1 cellular context compared by ENCODE assay signal in genomic region chr1:28518000-28518744, GRCh38.
TF ChIP-seq lines count a peak whose summit lies in the region.

No MANE protein-coding gene starts in this region.

TF ChIP-seq in K562, 482 proteins besides CTCF, POLR2A, EP300 and RAD21 (continued from another document and continues in another):
- TF ChIP-seq AFF4 (CRISPR knock-in tag; IDR thresholded peaks at IDR 0.05) (no peak; the same call in 1 of the 2 replicates), POLR3A (IDR thresholded peaks at IDR 0.05; ENCODE audit: borderline replicate concordance, extremely low read depth, insufficient read depth, insufficient read length) (no peak), KAT7 (CRISPR knock-in tag; IDR thresholded peaks at IDR 0.05; ENCODE audit: borderline replicate concordance) (no peak), EZH2 (IDR thresholded peaks at IDR 0.05; ENCODE audit: borderline replicate concordance, low read depth, low read length) (no peak), ATF3 (IDR thresholded peaks at IDR 0.05) (no peak), ATF3 (CRISPR knock-in tag; conservative IDR thresholded peaks at IDR 0.05) (0 out of 2 replicates have a peak, but pooled peaks have one; percentile 24), MECOM (CRISPR knock-in tag; IDR thresholded peaks at IDR 0.05) (no peak), CC2D1A (IDR thresholded peaks at IDR 0.05) (peak; percentile 82), HNRNPUL1 (IDR thresholded peaks at IDR 0.05; ENCODE audit: low read length) (no peak), TFAP4 (CRISPR knock-in tag; IDR thresholded peaks at IDR 0.05; ENCODE audit: borderline replicate concordance) (peak; percentile 78), ELF2 (CRISPR knock-in tag; IDR thresholded peaks at IDR 0.05) (no peak; the same call in none of the 2 replicates), ADNP (tag; IDR thresholded peaks at IDR 0.05) (no peak), MTA3 (IDR thresholded peaks at IDR 0.05; ENCODE audit: borderline replicate concordance) (peak; percentile 93), ZNF24 (IDR thresholded peaks at IDR 0.05) (peak; percentile 46), ESRRA (IDR thresholded peaks at IDR 0.05; ENCODE audit: borderline replicate concordance, low read depth) (peak; percentile 8; the same call in 1 of the 2 replicates), ZBTB40 (IDR thresholded peaks at IDR 0.05) (no peak), ZBTB40 (CRISPR knock-in tag; IDR thresholded peaks at IDR 0.05) (no peak), EGR1 (conservative IDR thresholded peaks at IDR 0.05) (0 out of 2 replicates have a peak, but pooled peaks have one; percentile 24), JUN (IDR thresholded peaks at IDR 0.05; ENCODE audit: borderline replicate concordance, low read depth, low read length) (peak; percentile 39; the same call in 1 of the 2 replicates), JUN (CRISPR knock-in tag; IDR thresholded peaks at IDR 0.05; ENCODE audit: borderline replicate concordance) (no peak), ZBTB33 (CRISPR knock-in tag; IDR thresholded peaks at IDR 0.05) (no peak), TRIM28 (IDR thresholded peaks at IDR 0.05) (no peak; the same call in 1 of the 2 replicates), ZNF12 (CRISPR knock-in tag; IDR thresholded peaks at IDR 0.05) (no peak; the same call in 1 of the 2 replicates), TCFL5 (CRISPR knock-in tag; conservative IDR thresholded peaks at IDR 0.05) (no peak), NFRKB (IDR thresholded peaks at IDR 0.05; ENCODE audit: low read depth) (no peak), ILF3 (IDR thresholded peaks at IDR 0.05; ENCODE audit: borderline replicate concordance) (no peak; the same call in 1 of the 2 replicates), SAFB2 (IDR thresholded peaks at IDR 0.05; ENCODE audit: borderline replicate concordance, low read depth, low read length, severe bottlenecking) (no peak), RREB1 (CRISPR knock-in tag; IDR thresholded peaks at IDR 0.05) (no peak), HES1 (IDR thresholded peaks at IDR 0.05; ENCODE audit: low read depth) (no peak), NR1H2 (CRISPR knock-in tag; IDR thresholded peaks at IDR 0.05) (0 out of 2 replicates have a peak, but pooled peaks have one; percentile 71), MCM3 (IDR thresholded peaks at IDR 0.05) (no peak), FOXJ3 (CRISPR knock-in tag; IDR thresholded peaks at IDR 0.05) (no peak), ASH1L (IDR thresholded peaks at IDR 0.05; ENCODE audit: borderline replicate concordance, low read depth, partially characterized antibody) (no peak)
